8 cellular contexts compared by ENCODE assay signal in the genomic region with DNA sequence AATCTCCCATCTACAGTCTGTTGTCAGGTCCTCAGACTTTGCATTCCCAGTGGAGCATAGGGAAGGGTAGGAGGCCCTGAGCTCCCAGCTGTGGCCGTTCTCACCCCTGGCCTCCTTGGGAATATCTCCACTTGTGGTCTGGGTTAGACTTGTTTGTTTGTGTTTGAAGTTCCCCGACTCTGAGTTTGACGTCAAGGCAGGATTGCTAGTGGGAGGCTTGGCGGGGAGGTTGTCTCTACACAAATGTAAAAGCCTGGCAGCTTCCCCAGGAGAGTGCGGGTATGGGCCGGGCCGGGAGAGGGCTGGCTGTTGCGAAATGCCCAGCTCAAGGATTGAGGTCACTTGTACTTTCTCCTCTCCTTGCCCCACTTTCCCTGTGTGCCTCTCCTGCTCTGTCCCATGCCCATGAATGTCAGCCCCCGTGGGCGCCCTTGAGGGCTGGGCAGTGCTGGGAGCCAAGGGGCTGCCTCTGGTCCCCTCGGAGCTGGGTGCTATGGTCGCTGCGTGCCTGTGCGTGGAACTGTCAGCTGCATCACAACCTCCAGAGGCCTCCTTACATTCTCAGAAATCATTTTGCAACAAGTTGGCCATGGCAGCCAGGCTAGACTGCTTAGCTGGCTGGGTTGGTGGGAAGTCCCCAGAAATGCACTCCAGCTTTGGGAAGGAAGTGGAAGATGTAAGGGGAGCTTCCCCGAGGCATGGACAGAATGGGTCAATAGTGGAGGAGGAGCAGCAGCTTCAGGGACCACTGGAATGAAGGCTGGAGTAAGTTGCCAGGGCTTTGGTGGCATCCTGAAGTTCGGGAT.
DNase-seq lines count a peak whose midpoint lies in the region; ATAC-seq and TF ChIP-seq lines count a peak whose summit lies in the region.

No MANE protein-coding gene starts in this region.

- H3K9me3 Mint-ChIP-seq in WTC11, result no peaks in the 10 kb centered on the region

- intact Hi-C loops in Right ventricle myocardium superior (cut with DNase I) (no loop called here), sciatic nerve (cut with DNase I) (no loop called here)

- H3K4me1 Mint-ChIP-seq in WTC11, result peaks cover 22% of the 10 kb centered on the region

- no peak for TF ChIP-seq CTCF in WTC11 (IDR thresholded peaks at IDR 0.05)

- CTCF ChIA-PET in WTC11 (lab: Charles Lee), result interaction anchor here (0.6 to 1.6 kb wide), 6 partner anchors 20 to 304 kb away, joined by 3 to 5 read pairs (median 4); no protein-coding TSS in a partner anchor

- H3K27ac Mint-ChIP-seq in WTC11, result no peak overlapping the region

- POLR2A ChIA-PET in WTC11 (lab: Charles Lee), result interaction anchor here (0.6 to 1.2 kb wide), 2 partner anchors 27 to 73 kb away, joined by 3 to 4 read pairs; no protein-coding TSS in a partner anchor

- ATAC-seq in WTC11 (no peak), Right ventricle myocardium superior (ENCODE audit: poor library complexity) (peak; percentile 89), sciatic nerve (peak; percentile 93), HG02973 (IDR thresholded peaks at IDR 0.05; ENCODE audit: unreplicated experiment) (no peak), HG03025 (IDR thresholded peaks at IDR 0.05; ENCODE audit: low FRiP score, unreplicated experiment) (no peak), HG03280 (IDR thresholded peaks at IDR 0.05; ENCODE audit: unreplicated experiment) (no peak)

- no peak overlapping the region for H3K4me3 Mint-ChIP-seq in WTC11

- DNase-seq in GF-D8 (lab: John Stamatoyannopoulos, UW), result peak; percentile 48
- no peak for DNase-seq in WTC11 (ENCODE audit: low spot score)
- DNase-seq in Right ventricle myocardium superior, result peak; percentile 88
- DNase-seq in sciatic nerve (ENCODE audit: low spot score), result peak; percentile 83
- DNase-seq in activated CD4-positive, alpha-beta T cell treated with anti-CD3 and anti-CD28 coated beads, Interleukin-2, amount 50 U/mL, for 1 hour, result no peak

- no peaks in the 10 kb centered on the region for H3K36me3 Mint-ChIP-seq in WTC11

- no peaks in the 10 kb centered on the region for H3K27me3 Mint-ChIP-seq in WTC11 (ENCODE audit: low read depth)

TF ChIP-seq in WTC11, 78 proteins besides CTCF, POLR2A, EP300 and RAD21:
- TF ChIP-seq ZNF263 (CRISPR knock-in tag; IDR thresholded peaks at IDR 0.05; ENCODE audit: low read depth), result no peak
- TF ChIP-seq, protein P1, sequence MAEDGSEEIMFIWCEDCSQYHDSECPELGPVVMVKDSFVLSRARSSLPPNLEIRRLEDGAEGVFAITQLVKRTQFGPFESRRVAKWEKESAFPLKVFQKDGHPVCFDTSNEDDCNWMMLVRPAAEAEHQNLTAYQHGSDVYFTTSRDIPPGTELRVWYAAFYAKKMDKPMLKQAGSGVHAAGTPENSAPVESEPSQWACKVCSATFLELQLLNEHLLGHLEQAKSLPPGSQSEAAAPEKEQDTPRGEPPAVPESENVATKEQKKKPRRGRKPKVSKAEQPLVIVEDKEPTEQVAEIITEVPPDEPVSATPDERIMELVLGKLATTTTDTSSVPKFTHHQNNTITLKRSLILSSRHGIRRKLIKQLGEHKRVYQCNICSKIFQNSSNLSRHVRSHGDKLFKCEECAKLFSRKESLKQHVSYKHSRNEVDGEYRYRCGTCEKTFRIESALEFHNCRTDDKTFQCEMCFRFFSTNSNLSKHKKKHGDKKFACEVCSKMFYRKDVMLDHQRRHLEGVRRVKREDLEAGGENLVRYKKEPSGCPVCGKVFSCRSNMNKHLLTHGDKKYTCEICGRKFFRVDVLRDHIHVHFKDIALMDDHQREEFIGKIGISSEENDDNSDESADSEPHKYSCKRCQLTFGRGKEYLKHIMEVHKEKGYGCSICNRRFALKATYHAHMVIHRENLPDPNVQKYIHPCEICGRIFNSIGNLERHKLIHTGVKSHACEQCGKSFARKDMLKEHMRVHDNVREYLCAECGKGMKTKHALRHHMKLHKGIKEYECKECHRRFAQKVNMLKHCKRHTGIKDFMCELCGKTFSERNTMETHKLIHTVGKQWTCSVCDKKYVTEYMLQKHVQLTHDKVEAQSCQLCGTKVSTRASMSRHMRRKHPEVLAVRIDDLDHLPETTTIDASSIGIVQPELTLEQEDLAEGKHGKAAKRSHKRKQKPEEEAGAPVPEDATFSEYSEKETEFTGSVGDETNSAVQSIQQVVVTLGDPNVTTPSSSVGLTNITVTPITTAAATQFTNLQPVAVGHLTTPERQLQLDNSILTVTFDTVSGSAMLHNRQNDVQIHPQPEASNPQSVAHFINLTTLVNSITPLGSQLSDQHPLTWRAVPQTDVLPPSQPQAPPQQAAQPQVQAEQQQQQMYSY (CRISPR knock-in tag; IDR thresholded peaks at IDR 0.05), result no peak
- TF ChIP-seq GABPB1 (CRISPR knock-in tag; IDR thresholded peaks at IDR 0.05), result 0 out of 2 replicates have a peak, but pooled peaks have one; percentile 27
- TF ChIP-seq, protein P2, sequence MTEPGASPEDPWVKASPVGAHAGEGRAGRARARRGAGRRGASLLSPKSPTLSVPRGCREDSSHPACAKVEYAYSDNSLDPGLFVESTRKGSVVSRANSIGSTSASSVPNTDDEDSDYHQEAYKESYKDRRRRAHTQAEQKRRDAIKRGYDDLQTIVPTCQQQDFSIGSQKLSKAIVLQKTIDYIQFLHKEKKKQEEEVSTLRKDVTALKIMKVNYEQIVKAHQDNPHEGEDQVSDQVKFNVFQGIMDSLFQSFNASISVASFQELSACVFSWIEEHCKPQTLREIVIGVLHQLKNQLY (CRISPR knock-in tag; IDR thresholded peaks at IDR 0.05), result no peak

Comparison
In these comparisons a context has a peak if more than half of its experiments do, and no peak if none do; other contexts are left out.
1. DNase-seq: peak in GF-D8 (single experiment), Right ventricle myocardium superior (single experiment) and sciatic nerve (single experiment); none in WTC11 (single experiment) and activated CD4-positive, alpha-beta T cell treated with anti-CD3 and anti-CD28 coated beads, Interleukin-2, amount 50 U/mL, for 1 hour (single experiment).
2. ATAC-seq: peak in Right ventricle myocardium superior (single experiment) and sciatic nerve (single experiment); none in WTC11 (single experiment), HG02973 (single experiment), HG03025 (single experiment) and HG03280 (single experiment).